ENCODE assay signal across 8 cellular contexts in genomic region chr17:16652847-16653366, GRCh38. TPM values are rescaled to one million over a fixed set of nuclear protein-coding genes. Genes with fewer than 3 reads are reported as not detected.
A peak's percentile ranks its signal among the peaks of the same experiment; 100 is the strongest.
DNase-seq lines count a peak whose midpoint lies in the region; ATAC-seq and TF ChIP-seq lines count a peak whose summit lies in the region.

No MANE protein-coding gene starts in this region.

- WGBS in mesodermal cell (ENCODE audit: insufficient coverage in 2 of 2), 2 experiments: 42 to 81% methylated on average over 1 to 5 of the region's 8 CpGs

- ATAC-seq in GM18519 (IDR thresholded peaks at IDR 0.05; ENCODE audit: low FRiP score, unreplicated experiment): no peak

- peak overlapping the region; percentile 82 for H3K27ac ChIP-seq in mesodermal cell (ENCODE audit: low read depth, low read length, severe bottlenecking)

- DNase-seq in DMS53 (lab: John Stamatoyannopoulos, UW) (peak; percentile 11), DMS53 treated with DMSO at 0.1 percent for 48 hours (lab: John Stamatoyannopoulos, UW; ENCODE audit: unreplicated experiment) (no peak), NB4 (ENCODE audit: low read depth) (peak; percentile 22), choroid plexus epithelial cell (ENCODE audit: low read depth) (peak; percentile 18), SKM-1 treated with dmso at 0.1 percent for 144 hours (lab: John Stamatoyannopoulos, UW; ENCODE audit: unreplicated experiment) (no peak), CD1c-positive myeloid dendritic cell (ENCODE audit: extremely low spot score) (no peak)

- H3K4me1 ChIP-seq in mesodermal cell (ENCODE audit: control insufficient read depth, insufficient read depth, low read length, poor library complexity, severe bottlenecking): no peaks in the 10 kb centered on the region

- TF ChIP-seq CTCF in NB4 (IDR thresholded peaks at IDR 0.05; ENCODE audit: low read depth, low read length) (no peak), choroid plexus epithelial cell (conservative IDR thresholded peaks at IDR 0.05; ENCODE audit: low read depth, low read length) (no peak)

- H3K9me3 ChIP-seq in mesodermal cell (ENCODE audit: control insufficient read depth, low read length): no peaks in the 10 kb centered on the region

- H3K4me3 ChIP-seq in NB4 (ENCODE audit: low read depth, low read length) (peak overlapping the region; percentile 84), choroid plexus epithelial cell (ENCODE audit: low read depth, low read length) (peak overlapping the region; percentile 93), mesodermal cell (ENCODE audit: extremely low read depth, insufficient read depth, low read length, poor library complexity, severe bottlenecking) (peak overlapping the region; percentile 83)

- TF ChIP-seq POLR2A in NB4 (IDR thresholded peaks at IDR 0.05; ENCODE audit: extremely low read depth, insufficient read length): no peak

- H3K36me3 ChIP-seq in mesodermal cell (ENCODE audit: control insufficient read depth, insufficient read depth, low read length): peaks cover 5% of the 10 kb centered on the region

RNA-seq across cellular contexts. Expression of gene ZNF624, which starts 0.7 kb away (rescaled TPM):
- 6.6 TPM for polyA plus RNA-seq in mesodermal cell (2013, experiment 1 of 2)
- 7.3 TPM for polyA plus RNA-seq in mesodermal cell (2013, experiment 2 of 2)

RNA-seq across cellular contexts. Expression of gene CCDC144A, which starts 37.1 kb away (rescaled TPM):
- polyA plus RNA-seq in mesodermal cell (2013, experiment 1 of 2): 0.15 TPM
- 0.25 TPM for polyA plus RNA-seq in mesodermal cell (2013, experiment 2 of 2)

Comparison
In these comparisons a context has a peak if more than half of its experiments do, and no peak if none do; other contexts are left out.
1. DNase-seq: peak in DMS53 (single experiment), NB4 (single experiment) and choroid plexus epithelial cell (single experiment); none in DMS53 treated with DMSO at 0.1 percent for 48 hours (single experiment), SKM-1 treated with dmso at 0.1 percent for 144 hours (single experiment) and CD1c-positive myeloid dendritic cell (single experiment).
2. Peak in every context shown above with its lines, with median percentiles within 50 percentile points of each other: H3K4me3 ChIP-seq.